2 cellular contexts compared by ENCODE assay signal in the genomic region with DNA sequence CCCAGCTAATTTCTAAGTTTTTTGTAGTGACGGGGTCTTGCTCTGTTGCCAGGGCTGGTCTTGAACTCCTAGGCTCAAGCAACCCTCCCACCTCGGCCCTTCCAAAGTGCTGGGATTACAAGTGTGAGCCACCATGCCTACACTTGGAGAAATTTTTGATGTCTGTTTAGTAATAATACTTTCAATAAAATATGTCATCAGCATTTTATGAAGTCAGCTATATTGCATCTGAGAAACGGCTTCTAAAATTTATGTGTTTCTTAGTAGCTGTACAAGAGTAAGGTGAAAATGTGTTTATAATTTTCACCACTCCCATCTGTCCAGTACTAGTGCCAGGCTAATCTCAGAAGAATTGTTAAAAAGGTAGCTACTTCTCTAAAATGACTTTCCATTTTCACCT.
TF ChIP-seq lines count a peak whose summit lies in the region.

No MANE protein-coding gene starts in this region.

TF ChIP-seq in HepG2, 621 proteins besides CTCF, POLR2A, EP300 and RAD21:
- TF ChIP-seq MAFK (conservative IDR thresholded peaks at IDR 0.05 in 1 of 2, IDR thresholded peaks at IDR 0.05 in 1 of 2; ENCODE audit: low read length in 2 of 2) (peak; percentile 42 to 71; a peak in 3 of 4 replicates), MAFF (IDR thresholded peaks at IDR 0.05; ENCODE audit: low read depth, low read length) (peak; percentile 49), ZFP37 (CRISPR knock-in tag; IDR thresholded peaks at IDR 0.05; ENCODE audit: borderline replicate concordance) (no peak), ZNF777 (CRISPR knock-in tag; IDR thresholded peaks at IDR 0.05) (no peak)

TF ChIP-seq in K562, 482 proteins besides CTCF, POLR2A, EP300 and RAD21:
- TF ChIP-seq ZNF316 (IDR thresholded peaks at IDR 0.05), result peak; percentile 54
- no peak for TF ChIP-seq ZNF507 (tag; conservative IDR thresholded peaks at IDR 0.05)
- TF ChIP-seq SMARCE1 (IDR thresholded peaks at IDR 0.05), result no peak
- no peak for TF ChIP-seq KDM5B (IDR thresholded peaks at IDR 0.05; ENCODE audit: insufficient replicate concordance, low read depth, low read length)
